9 cellular contexts compared by ENCODE assay signal in genomic region chr17:77829871-77830799, GRCh38.
A peak's percentile ranks its signal among the peaks of the same experiment; 100 is the strongest.
DNase-seq lines count a peak whose midpoint lies in the region; ATAC-seq and TF ChIP-seq lines count a peak whose summit lies in the region.
"Had no signal": no experiment of that assay in that cellular context is flagged by ENCODE, and none has a peak within 500 bp of the region (broad histone marks: within the 10 kb centered on the region; RNA-seq: fewer than 3 reads in every experiment).

No MANE protein-coding gene starts in this region.

- no peak overlapping the region for H3K4me3 Mint-ChIP-seq in stimulated activated memory B cell treated with anti-CD40 and anti-IgM and Interleukin-4, amounts not matched to agents 10 μg/mL and 1 μg/mL and 100 μg/mL, for 72 hours

- H3K36me3 Mint-ChIP-seq in stimulated activated memory B cell treated with anti-CD40 and anti-IgM and Interleukin-4, amounts not matched to agents 10 μg/mL and 1 μg/mL and 100 μg/mL, for 72 hours, result no peaks in the 10 kb centered on the region

- TF ChIP-seq CTCF in left ventricle myocardium inferior (IDR thresholded peaks at IDR 0.05; ENCODE audit: borderline replicate concordance), result no peak

- H3K4me1 ChIP-seq in left ventricle myocardium inferior (peaks cover 66% of the 10 kb centered on the region), skeletal muscle tissue (ENCODE audit: control insufficient read depth in 3 of 3, insufficient read depth in 3 of 3, low read length in 3 of 3) (peaks cover 43 to 55% (median 50%) of the 10 kb centered on the region in 3 donors)
- H3K4me1 ChIP-seq in effector memory CD4-positive, alpha-beta T cell (ENCODE audit: control insufficient read depth, insufficient read depth, low read length, poor library complexity, severe bottlenecking), result peaks cover 25% of the 10 kb centered on the region

- peak overlapping the region; percentile 2 to 68 (median 62) for H3K9ac ChIP-seq in skeletal muscle tissue (ENCODE audit: low read depth in 1 of 3, low read length in 3 of 3)

- DNase-seq in HCEC 1CT (peak; percentile 9), left ventricle myocardium inferior (peak; percentile 67)
- DNase-seq in effector memory CD4-positive, alpha-beta T cell, result no peak
- DNase-seq in stimulated activated CD4-positive, alpha-beta T cell treated with anti-CD3 and anti-CD28 coated beads, Interleukin-2, amount 100 ng/mL, for 48 hours, result no peak
- DNase-seq: stimulated activated CD4-positive, alpha-beta T cell treated with anti-CD3 and anti-CD28 coated beads, Interleukin-4, amount 100 ng/mL, for 24 hours had no signal

- H3K27me3 ChIP-seq in left ventricle myocardium inferior (ENCODE audit: low read depth) (no peaks in the 10 kb centered on the region), skeletal muscle tissue (ENCODE audit: control insufficient read depth in 3 of 3, insufficient read depth in 3 of 3, low read length in 3 of 3) (no peaks in the 10 kb centered on the region)
- no peaks in the 10 kb centered on the region for H3K27me3 ChIP-seq in effector memory CD4-positive, alpha-beta T cell (replicated peaks; ENCODE audit: control insufficient read depth, insufficient read depth, low read length, poor library complexity, severe bottlenecking)

- H3K27ac Mint-ChIP-seq in stimulated activated memory B cell treated with anti-CD40 and anti-IgM and Interleukin-4, amounts not matched to agents 10 μg/mL and 1 μg/mL and 100 μg/mL, for 72 hours, result no peak overlapping the region

- H3K27me3 Mint-ChIP-seq in stimulated activated memory B cell treated with anti-CD40 and anti-IgM and Interleukin-4, amounts not matched to agents 10 μg/mL and 1 μg/mL and 100 μg/mL, for 72 hours, result peaks cover 48% of the 10 kb centered on the region

- H3K36me3 ChIP-seq in left ventricle myocardium inferior, result no peaks in the 10 kb centered on the region
- no peaks in the 10 kb centered on the region for H3K36me3 ChIP-seq in skeletal muscle tissue (ENCODE audit: control insufficient read depth in 3 of 3, insufficient read depth in 3 of 3, low read length in 3 of 3)
- H3K36me3 ChIP-seq in effector memory CD4-positive, alpha-beta T cell (ENCODE audit: control insufficient read depth, insufficient read depth, low read length), result no peaks in the 10 kb centered on the region

- H3K9me3 ChIP-seq in left ventricle myocardium inferior (replicated peaks) (no peaks in the 10 kb centered on the region), skeletal muscle tissue (ENCODE audit: control insufficient read depth in 3 of 3, low read length in 3 of 3) (no peaks in the 10 kb centered on the region)
- H3K9me3 ChIP-seq in effector memory CD4-positive, alpha-beta T cell (ENCODE audit: control insufficient read depth, low read length), result no peaks in the 10 kb centered on the region

- 25 to 52% (median 37%) methylated on average over 15 to 16 of the region's 16 CpGs for WGBS in adipose tissue, 3 donors

- no peak overlapping the region for H3K4me3 ChIP-seq in left ventricle myocardium inferior
- H3K4me3 ChIP-seq in skeletal muscle tissue (ENCODE audit: low read length in 3 of 3), result peak overlapping the region in 1 of 3 donors; percentile 41
- H3K4me3 ChIP-seq in effector memory CD4-positive, alpha-beta T cell (ENCODE audit: insufficient read depth, low read depth, low read length, poor library complexity, severe bottlenecking), result no peak overlapping the region

- intact Hi-C loops in left ventricle myocardium inferior (cut with micrococcal nuclease), result no loop called here

- no peak for ATAC-seq in GM19463 (IDR thresholded peaks at IDR 0.05; ENCODE audit: unreplicated experiment)
- ATAC-seq in stimulated activated memory B cell treated with anti-CD40 and anti-IgM and Interleukin-4, amounts not matched to agents 10 μg/mL and 1 μg/mL and 100 μg/mL, for 72 hours, result no peak

- H3K9me3 Mint-ChIP-seq in stimulated activated memory B cell treated with anti-CD40 and anti-IgM and Interleukin-4, amounts not matched to agents 10 μg/mL and 1 μg/mL and 100 μg/mL, for 72 hours, result peaks cover 5% of the 10 kb centered on the region

- H3K27ac ChIP-seq in adipose tissue (ENCODE audit: low read depth, low read length), result peak overlapping the region; percentile 34
- peak overlapping the region; percentile 96 for H3K27ac ChIP-seq in left ventricle myocardium inferior (replicated peaks)
- H3K27ac ChIP-seq in skeletal muscle tissue (ENCODE audit: low read depth, low read length), result peak overlapping the region; percentile 78
- no peak overlapping the region for H3K27ac ChIP-seq in effector memory CD4-positive, alpha-beta T cell (ENCODE audit: insufficient read depth, low read length, poor library complexity, severe bottlenecking)

- peaks cover 20% of the 10 kb centered on the region for H3K4me1 Mint-ChIP-seq in stimulated activated memory B cell treated with anti-CD40 and anti-IgM and Interleukin-4, amounts not matched to agents 10 μg/mL and 1 μg/mL and 100 μg/mL, for 72 hours

Comparison
In these comparisons a context has a peak if more than half of its experiments do, and no peak if none do; other contexts are left out.
1. DNase-seq: peak in HCEC 1CT (single experiment) and left ventricle myocardium inferior (single experiment); none in effector memory CD4-positive, alpha-beta T cell (0 of 3) and stimulated activated CD4-positive, alpha-beta T cell treated with anti-CD3 and anti-CD28 coated beads, Interleukin-2, amount 100 ng/mL, for 48 hours (0 of 2).